18 cellular contexts compared by ENCODE assay signal in genomic region chr7:54581511-54581910, GRCh38. TPM values are rescaled to one million over a fixed set of nuclear protein-coding genes. Genes with fewer than 3 reads are reported as not detected.
DNase-seq lines count a peak whose midpoint lies in the region; ATAC-seq and TF ChIP-seq lines count a peak whose summit lies in the region.
"Had no signal": no experiment of that assay in that cellular context is flagged by ENCODE, and none has a peak within 500 bp of the region (broad histone marks: within the 10 kb centered on the region; RNA-seq: fewer than 3 reads in every experiment).

No MANE protein-coding gene starts in this region.

- no peaks in the 10 kb centered on the region for H3K79me1 ChIP-seq in trophoblast cell (ENCODE audit: low read length)

- WGBS in trophoblast cell (ENCODE audit: extremely low coverage, insufficient coverage, insufficient read length): no CpG with 5 or more reads among the region's 2 CpGs

- H3K9ac ChIP-seq in trophoblast cell (ENCODE audit: low read length): no peak overlapping the region
- H3K9ac ChIP-seq: BLaER1 treated with 17β-estradiol and CSF1 and Interleukin-3, amounts not matched to agents 10 nM and 100 nM had no signal

- no peak overlapping the region for H3K14ac ChIP-seq in trophoblast cell (ENCODE audit: low read length)

- H3K27ac ChIP-seq in trophoblast cell (ENCODE audit: low read depth, low read length): no peak overlapping the region
- H3K27ac ChIP-seq in Peyer's patch: no peak overlapping the region
- H3K27ac ChIP-seq: A549; BLaER1 treated with 17β-estradiol and CSF1 and Interleukin-3, amounts not matched to agents 10 nM and 100 nM had no signal

- no peak overlapping the region for H2BK120ac ChIP-seq in trophoblast cell (ENCODE audit: insufficient read depth, low read length, poor library complexity)

- H3K4me2 ChIP-seq in trophoblast cell (ENCODE audit: low read length): no peak overlapping the region
- H3K4me2 ChIP-seq: A549; BLaER1 treated with 17β-estradiol and CSF1 and Interleukin-3, amounts not matched to agents 10 nM and 100 nM had no signal

- H3K4me3 ChIP-seq in epithelial cell of esophagus (ENCODE audit: low read length) (no peak overlapping the region), trophoblast cell (ENCODE audit: low read depth, low read length) (no peak overlapping the region), Peyer's patch (no peak overlapping the region)
- H3K4me3 ChIP-seq: A549; BLaER1 treated with 17β-estradiol and CSF1 and Interleukin-3, amounts not matched to agents 10 nM and 100 nM had no signal

- H3K4me1 ChIP-seq in trophoblast cell (ENCODE audit: control insufficient read depth in 1 of 2, insufficient read depth in 2 of 2, low read length in 2 of 2) (no peaks in the 10 kb centered on the region), Peyer's patch (no peaks in the 10 kb centered on the region)
- H3K4me1 ChIP-seq: A549; BLaER1 treated with 17β-estradiol and CSF1 and Interleukin-3, amounts not matched to agents 10 nM and 100 nM had no signal

- H2AK5ac ChIP-seq in trophoblast cell (ENCODE audit: low read length): no peak overlapping the region

- no peak overlapping the region for H3K18ac ChIP-seq in trophoblast cell (ENCODE audit: low read length)

- no peak overlapping the region for H4K12ac ChIP-seq in trophoblast cell (ENCODE audit: low read depth, low read length)

- no peaks in the 10 kb centered on the region for H3K27me3 ChIP-seq in trophoblast cell (ENCODE audit: insufficient read depth, low read length)
- H3K27me3 ChIP-seq in Peyer's patch: no peaks in the 10 kb centered on the region
- H3K27me3 ChIP-seq: BLaER1 treated with 17β-estradiol and CSF1 and Interleukin-3, amounts not matched to agents 10 nM and 100 nM had no signal

- no peak overlapping the region for H2BK12ac ChIP-seq in trophoblast cell (ENCODE audit: low read length)

- H2AFZ ChIP-seq in trophoblast cell (ENCODE audit: insufficient read depth, low read length, poor library complexity): no peak overlapping the region

- TF ChIP-seq CTCF in epithelial cell of esophagus (IDR thresholded peaks at IDR 0.05; ENCODE audit: insufficient read depth, low read depth, low read length, missing control alignments) (no peak), Peyer's patch (IDR thresholded peaks at IDR 0.05) (no peak)

- no peak overlapping the region for H4K91ac ChIP-seq in trophoblast cell (ENCODE audit: low read depth, low read length)

- H2BK5ac ChIP-seq in trophoblast cell (ENCODE audit: low read depth, low read length, poor library complexity): no peak overlapping the region

- ATAC-seq in HG03378 (IDR thresholded peaks at IDR 0.05; ENCODE audit: unreplicated experiment): no peak
- ATAC-seq: A549, Panc1 had no signal

- peak; percentile 78 for DNase-seq in Daoy (ENCODE audit: low read depth)
- peak; percentile 3 for DNase-seq in NCI-H226
- DNase-seq in epithelial cell of esophagus (ENCODE audit: low read depth): peak; percentile 65
- peak; percentile 16 to 85 for DNase-seq in trophoblast cell
- no peak for DNase-seq in NCI-H2107 treated with DMSO at 0.1 percent for 48 hours (lab: John Stamatoyannopoulos, UW; ENCODE audit: unreplicated experiment)
- DNase-seq in Peyer's patch: no peak
- DNase-seq: DMS 273 treated with DMSO at 0.1 percent for 48 hours, Kasumi-1, NCI-H1417, NCI-H1930, NCI-H2171 treated with DMSO at 0.1 percent for 48 hours, NCI-H82, SIG-M5 had no signal

- no peak overlapping the region for H3K4ac ChIP-seq in trophoblast cell (ENCODE audit: low read depth, low read length)

- no peaks in the 10 kb centered on the region for H3K36me3 ChIP-seq in trophoblast cell (ENCODE audit: control insufficient read depth in 1 of 2, insufficient read depth in 2 of 2, low read length in 2 of 2)
- no peaks in the 10 kb centered on the region for H3K36me3 ChIP-seq in Peyer's patch
- H3K36me3 ChIP-seq: BLaER1 treated with 17β-estradiol and CSF1 and Interleukin-3, amounts not matched to agents 10 nM and 100 nM had no signal

- no peak overlapping the region for H4K8ac ChIP-seq in trophoblast cell (ENCODE audit: low read depth, low read length)

- H3K9me3 ChIP-seq in trophoblast cell (ENCODE audit: insufficient read depth, low read depth, low read length): no peaks in the 10 kb centered on the region
- no peaks in the 10 kb centered on the region for H3K9me3 ChIP-seq in Peyer's patch
- H3K9me3 ChIP-seq: A549; BLaER1 treated with 17β-estradiol and CSF1 and Interleukin-3, amounts not matched to agents 10 nM and 100 nM had no signal

- no peaks in the 10 kb centered on the region for H3K79me2 ChIP-seq in trophoblast cell (ENCODE audit: control insufficient read depth, insufficient read depth, low read length, poor library complexity)

- TF ChIP-seq POLR2A in Peyer's patch (IDR thresholded peaks at IDR 0.05): no peak

- H3K23ac ChIP-seq in trophoblast cell (ENCODE audit: low read length): no peak overlapping the region

RNA-seq across cellular contexts. Expression of gene VSTM2A, which starts 39.3 kb away (rescaled TPM):
- 0.23 TPM in 1 of 2 replicates, not detected in the other for total RNA-seq in Daoy (2014; rRNA removed; shearing (Covaris generic))
- 0.04 and 0.06 TPM in 2 replicates for polyA plus RNA-seq in trophoblast cell (2013)
- total RNA-seq in Peyer's patch: 1 to 10 TPM in 1 of 4 donors, not detected in 3; 2.5 TPM
- polyA plus RNA-seq: A549, IgD-negative memory B cell had no signal

Comparison
In these comparisons a context has a peak if more than half of its experiments do, and no peak if none do; other contexts are left out.
1. DNase-seq: peak in Daoy (single experiment), NCI-H226 (single experiment), epithelial cell of esophagus (single experiment) and trophoblast cell (2 of 2); none in NCI-H2107 treated with DMSO at 0.1 percent for 48 hours (single experiment) and Peyer's patch (0 of 3).